In genomic region chr1:2189459-2190425, GRCh38 we compare ENCODE assay signal across 1 cellular context.
TF ChIP-seq lines count a peak whose summit lies in the region.

No MANE protein-coding gene starts in this region.

TF ChIP-seq in H1, 55 proteins besides CTCF, POLR2A, EP300 and RAD21:
- TF ChIP-seq CREB1 (IDR thresholded peaks at IDR 0.05) (peak; percentile 62), GABPA (IDR thresholded peaks at IDR 0.05; ENCODE audit: borderline replicate concordance, insufficient read depth, low read length) (no peak), TCF12 (IDR thresholded peaks at IDR 0.05; ENCODE audit: low read depth, low read length) (peak; percentile 32; the same call in 1 of the 2 replicates), KDM4A (IDR thresholded peaks at IDR 0.05; ENCODE audit: low read depth, low read length, severe bottlenecking) (no peak), HDAC6 (IDR thresholded peaks at IDR 0.05; ENCODE audit: low read depth, low read length) (no peak), RBBP5 (IDR thresholded peaks at IDR 0.05; ENCODE audit: borderline replicate concordance, low read depth, low read length) (peak; percentile 62; the same call in 1 of the 2 replicates), SIN3A (conservative IDR thresholded peaks at IDR 0.05 in 1 of 2, IDR thresholded peaks at IDR 0.05 in 1 of 2; ENCODE audit: low read depth in 1 of 2, low read length in 2 of 2) (peak; percentile 93 to 98), MAX (IDR thresholded peaks at IDR 0.05) (peak; percentile 53), TEAD4 (IDR thresholded peaks at IDR 0.05; ENCODE audit: low read depth, low read length) (no peak), RXRA (IDR thresholded peaks at IDR 0.05; ENCODE audit: insufficient read depth, low read depth, low read length) (no peak), HDAC2 (IDR thresholded peaks at IDR 0.05; ENCODE audit: borderline replicate concordance in 1 of 2, low read depth in 2 of 2, low read length in 2 of 2) (no peak; a peak in 1 of 4 replicates), YY1 (IDR thresholded peaks at IDR 0.05; ENCODE audit: low read depth, low read length) (no peak), SAP30 (IDR thresholded peaks at IDR 0.05; ENCODE audit: insufficient read depth, insufficient replicate concordance, low read length) (peak; percentile 50), TAF1 (IDR thresholded peaks at IDR 0.05; ENCODE audit: low read depth, low read length) (no peak), NRF1 (IDR thresholded peaks at IDR 0.05; ENCODE audit: low read depth, low read length) (peak; percentile 61)
